In the genomic region with DNA sequence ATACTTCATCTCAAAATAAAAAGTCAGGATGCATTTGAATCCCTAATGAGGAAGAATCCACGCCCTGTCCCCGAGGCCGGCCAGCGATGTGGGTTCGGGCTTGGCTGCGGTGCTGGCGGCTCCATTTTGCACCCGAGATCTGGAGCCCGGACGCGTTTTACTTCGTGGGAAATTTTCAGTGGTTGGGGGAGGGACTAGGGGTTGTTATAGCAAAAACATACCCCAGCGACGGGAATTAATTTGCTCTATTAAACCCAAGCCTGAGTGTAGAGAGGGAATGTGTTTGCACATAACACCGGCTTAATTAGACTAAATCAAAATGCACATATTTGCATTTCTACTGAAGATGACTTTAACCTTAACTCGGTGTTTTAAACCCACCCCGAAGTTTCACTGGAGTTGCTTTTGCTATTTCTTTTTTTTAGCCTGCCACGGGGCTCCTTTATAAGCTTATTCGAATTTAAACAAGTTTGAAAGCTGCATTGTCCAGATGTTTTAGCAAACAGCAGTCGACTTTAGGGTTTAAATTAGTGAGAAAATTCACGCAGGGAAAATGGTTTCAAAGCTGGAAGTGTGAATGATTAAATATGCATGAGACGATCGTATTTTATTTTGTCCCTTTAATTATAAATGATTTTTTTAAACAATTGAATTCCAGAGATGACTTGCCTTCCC, we compare ENCODE assay signal across 1 cellular context.
TF ChIP-seq lines count a peak whose summit lies in the region.

No MANE protein-coding gene starts in this region.

TF ChIP-seq in GM12878, 131 proteins besides CTCF, POLR2A, EP300 and RAD21:
- peak; percentile 50; the same call in 1 of the 2 replicates for TF ChIP-seq BMI1 (IDR thresholded peaks at IDR 0.05; ENCODE audit: borderline replicate concordance)
- TF ChIP-seq, protein P1, sequence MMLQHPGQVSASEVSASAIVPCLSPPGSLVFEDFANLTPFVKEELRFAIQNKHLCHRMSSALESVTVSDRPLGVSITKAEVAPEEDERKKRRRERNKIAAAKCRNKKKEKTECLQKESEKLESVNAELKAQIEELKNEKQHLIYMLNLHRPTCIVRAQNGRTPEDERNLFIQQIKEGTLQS (IDR thresholded peaks at IDR 0.05; ENCODE audit: borderline replicate concordance, extremely low read depth, low read depth, low read length) = no peak
TF ChIP-seq in GM12878: peak in this region for 1.
